ENCODE assay signal across 9 cellular contexts in the genomic region with DNA sequence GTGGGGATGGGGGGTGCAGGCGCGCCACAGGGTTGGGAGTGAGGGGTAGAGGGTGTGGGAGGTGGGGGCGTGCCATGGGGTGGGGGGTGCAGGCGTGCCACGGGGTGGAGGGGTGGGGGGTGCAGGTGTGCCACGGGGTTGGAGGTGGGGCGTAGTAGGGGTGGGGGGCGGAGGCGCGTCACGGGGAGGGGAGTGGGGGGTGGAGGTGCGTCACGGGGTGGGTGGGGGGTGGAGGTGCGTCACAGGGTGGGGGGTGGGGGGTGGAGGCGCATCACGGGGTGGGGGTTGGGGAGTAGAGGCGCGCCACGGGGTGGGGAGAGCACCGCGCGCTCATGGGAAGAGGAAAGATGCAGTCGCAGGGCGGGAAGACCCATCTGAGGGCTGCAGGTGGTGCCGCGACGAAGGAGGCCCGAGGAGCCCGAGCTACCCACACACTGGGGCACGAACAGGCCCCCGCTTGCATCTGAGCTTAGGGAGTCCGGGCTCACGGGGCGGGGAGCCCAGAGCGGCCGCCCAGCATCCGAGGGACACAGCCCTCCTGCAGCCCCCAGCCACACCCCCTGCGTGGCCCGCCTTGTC. TPM values are rescaled to one million over a fixed set of nuclear protein-coding genes. Genes with fewer than 3 reads are reported as not detected.
DNase-seq lines count a peak whose midpoint lies in the region; ATAC-seq and TF ChIP-seq lines count a peak whose summit lies in the region.
"Had no signal": no experiment of that assay in that cellular context is flagged by ENCODE, and none has a peak within 500 bp of the region (broad histone marks: within the 10 kb centered on the region; RNA-seq: fewer than 3 reads in every experiment).

No MANE protein-coding gene starts in this region.

- intact Hi-C loops in A673 (cut with micrococcal nuclease; ENCODE audit: unreplicated experiment), result no loop called here
- intact Hi-C loops in activated CD4-positive, alpha-beta T cell treated with anti-CD3 and anti-CD28 coated beads for 36 hours (cut with DNase I, micrococcal nuclease), result no loop called here
- intact Hi-C loops in left ventricle myocardium inferior (cut with micrococcal nuclease), result no loop called here

- H3K27me3 Mint-ChIP-seq in activated CD4-positive, alpha-beta T cell treated with anti-CD3 and anti-CD28 coated beads for 36 hours, result no peaks in the 10 kb centered on the region

- H3K9me3 ChIP-seq in A673 (ENCODE audit: low read depth, low read length, poor library complexity, severe bottlenecking), result no peaks in the 10 kb centered on the region
- H3K9me3 ChIP-seq in left ventricle myocardium inferior (replicated peaks), result no peaks in the 10 kb centered on the region
- H3K9me3 ChIP-seq in thymus (ENCODE audit: control insufficient read depth), result no peaks in the 10 kb centered on the region

- H3K27me3 ChIP-seq in A673 (replicated peaks; ENCODE audit: insufficient read depth, low read depth, low read length, poor library complexity), result no peaks in the 10 kb centered on the region
- no peaks in the 10 kb centered on the region for H3K27me3 ChIP-seq in left ventricle myocardium inferior (ENCODE audit: low read depth)
- no peaks in the 10 kb centered on the region for H3K27me3 ChIP-seq in thymus (ENCODE audit: control insufficient read depth, insufficient read depth)

- TF ChIP-seq CTCF in A673 (conservative IDR thresholded peaks at IDR 0.05; ENCODE audit: low read depth, low read length) (no peak), left ventricle myocardium inferior (IDR thresholded peaks at IDR 0.05; ENCODE audit: borderline replicate concordance) (no peak)

- BruUV-seq in A673 (replicated peaks; lab: Mats Ljungman, UMichigan), result no TSS peak

- H3K4me3 Mint-ChIP-seq in activated CD4-positive, alpha-beta T cell treated with anti-CD3 and anti-CD28 coated beads for 36 hours, result peak overlapping the region; percentile 49
- H3K4me3 Mint-ChIP-seq: nephron had no signal

- H3K36me3 ChIP-seq in A673 (ENCODE audit: insufficient read depth, low read length, poor library complexity, severe bottlenecking), result no peaks in the 10 kb centered on the region
- peaks cover 46% of the 10 kb centered on the region for H3K36me3 ChIP-seq in left ventricle myocardium inferior
- no peaks in the 10 kb centered on the region for H3K36me3 ChIP-seq in thymus (ENCODE audit: control insufficient read depth, insufficient read depth)

- H3K36me3 Mint-ChIP-seq in activated CD4-positive, alpha-beta T cell treated with anti-CD3 and anti-CD28 coated beads for 36 hours (ENCODE audit: low read depth), result no peaks in the 10 kb centered on the region

- H3K4me3 ChIP-seq in A673 (ENCODE audit: low read depth, low read length, poor library complexity, severe bottlenecking) (peak overlapping the region; percentile 12), left ventricle myocardium inferior (peak overlapping the region; percentile 49), thymus (ENCODE audit: low read length) (peak overlapping the region; percentile 51)

- CTCF ChIA-PET in A673 (lab: Charles Lee), result no interaction called here
- CTCF ChIA-PET in activated CD4-positive, alpha-beta T cell treated with anti-CD3 and anti-CD28 coated beads for 36 hours (lab: Charles Lee), result no interaction called here

- H3K27ac Mint-ChIP-seq in activated CD4-positive, alpha-beta T cell treated with anti-CD3 and anti-CD28 coated beads for 36 hours, result no peak overlapping the region
- H3K27ac Mint-ChIP-seq: nephron had no signal

- no peak for DNase-seq in A673 (ENCODE audit: low spot score)
- DNase-seq in activated CD4-positive, alpha-beta T cell treated with anti-CD3 and anti-CD28 coated beads for 36 hours, result peak; percentile 54
- no peak for DNase-seq in left ventricle myocardium inferior
- no peak for DNase-seq in NCI-H524 treated with DMSO at 0.1 percent for 48 hours (lab: John Stamatoyannopoulos, UW)
- no peak for DNase-seq in NK-92 (lab: John Stamatoyannopoulos, UW; ENCODE audit: unreplicated experiment)

- WGBS in thymus, result 10% methylated on average over 37 of the region's 39 CpGs

- H3K27ac ChIP-seq in A673 (ENCODE audit: low read depth, low read length, poor library complexity, severe bottlenecking), result no peak overlapping the region
- H3K27ac ChIP-seq in left ventricle myocardium inferior (replicated peaks), result no peak overlapping the region
- H3K27ac ChIP-seq in thymus (ENCODE audit: low read depth), result peak overlapping the region; percentile 74

- H3K9me3 Mint-ChIP-seq in activated CD4-positive, alpha-beta T cell treated with anti-CD3 and anti-CD28 coated beads for 36 hours (ENCODE audit: low read depth), result no peaks in the 10 kb centered on the region
- H3K9me3 Mint-ChIP-seq: nephron had no signal

- POLR2A ChIA-PET in A673 (lab: Charles Lee; ENCODE audit: low non-redundant PET), result no interaction called here
- POLR2A ChIA-PET in activated CD4-positive, alpha-beta T cell treated with anti-CD3 and anti-CD28 coated beads for 36 hours (lab: Charles Lee), result no interaction called here

- ATAC-seq in GM21360 (IDR thresholded peaks at IDR 0.05; ENCODE audit: unreplicated experiment) (peak; percentile 4), HG03565 (IDR thresholded peaks at IDR 0.05; ENCODE audit: unreplicated experiment) (no peak)
- ATAC-seq in activated CD4-positive, alpha-beta T cell treated with anti-CD3 and anti-CD28 coated beads for 36 hours, result peak; percentile 57

- H3K4me1 ChIP-seq in A673 (ENCODE audit: insufficient read depth, low read length, poor library complexity, severe bottlenecking) (no peaks in the 10 kb centered on the region), left ventricle myocardium inferior (peaks cover 11% of the 10 kb centered on the region), thymus (ENCODE audit: control insufficient read depth, insufficient read depth, low read length) (peaks cover 27% of the 10 kb centered on the region)

- H3K4me1 Mint-ChIP-seq in activated CD4-positive, alpha-beta T cell treated with anti-CD3 and anti-CD28 coated beads for 36 hours, result peaks cover 7% of the 10 kb centered on the region
- H3K4me1 Mint-ChIP-seq: nephron had no signal

RNA-seq across cellular contexts. Expression of gene SNED1, which starts 37.5 kb away (rescaled TPM):
- 3.0 and 5.0 TPM in 2 replicates for total RNA-seq in A673 (2021)
- under 1 TPM; 0.69 to 0.78 TPM for total RNA-seq in activated CD4-positive, alpha-beta T cell treated with anti-CD3 and anti-CD28 coated beads for 36 hours
- 6.1 TPM for total RNA-seq in left ventricle myocardium inferior
- 3.2 TPM for polyA plus RNA-seq in thymus
